16 cellular contexts compared by ENCODE assay signal in genomic region chr9:34025811-34026210, GRCh38. TPM values are rescaled to one million over a fixed set of nuclear protein-coding genes. Genes with fewer than 3 reads are reported as not detected.
A peak's percentile ranks its signal among the peaks of the same experiment; 100 is the strongest.
DNase-seq lines count a peak whose midpoint lies in the region; ATAC-seq and TF ChIP-seq lines count a peak whose summit lies in the region.
"Had no signal": no experiment of that assay in that cellular context is flagged by ENCODE, and none has a peak within 500 bp of the region (broad histone marks: within the 10 kb centered on the region; RNA-seq: fewer than 3 reads in every experiment).

No MANE protein-coding gene starts in this region.

- peaks cover 5% of the 10 kb centered on the region for H3K4me1 Mint-ChIP-seq in activated T-cell treated with anti-CD3 and anti-CD28 coated beads, Interleukin-2, amount 50 U/mL, for 72 hours (ENCODE audit: low read depth)
- H3K4me1 Mint-ChIP-seq in T-helper 17 cell, result peaks cover 7% of the 10 kb centered on the region
- H3K4me1 Mint-ChIP-seq: GM23338 had no signal

- H2AFZ ChIP-seq in MM.1S (ENCODE audit: low read length), result no peak overlapping the region
- H2AFZ ChIP-seq: GM23338 had no signal

- WGBS in sigmoid colon, 2 donors, result 84 to 85% methylated on average over 5 of the region's 5 CpGs

- H3K27me3 ChIP-seq in left ventricle myocardium inferior (ENCODE audit: low read depth) (no peaks in the 10 kb centered on the region), sigmoid colon (no peaks in the 10 kb centered on the region), MM.1S (replicated peaks; ENCODE audit: insufficient read depth, low read length) (no peaks in the 10 kb centered on the region)
- H3K27me3 ChIP-seq: BLaER1 treated with 17β-estradiol and CSF1 and Interleukin-3, amounts not matched to agents 10 nM and 100 nM; MG63 had no signal

- H3K4me3 Mint-ChIP-seq in activated T-cell treated with anti-CD3 and anti-CD28 coated beads, Interleukin-2, amount 50 U/mL, for 72 hours, result no peak overlapping the region
- H3K4me3 Mint-ChIP-seq in T-helper 17 cell, result no peak overlapping the region
- H3K4me3 Mint-ChIP-seq: GM23338 had no signal

- H3K36me3 Mint-ChIP-seq in activated T-cell treated with anti-CD3 and anti-CD28 coated beads, Interleukin-2, amount 50 U/mL, for 72 hours (ENCODE audit: insufficient read depth in 2 of 2), result peaks cover 0 to 6% of the 10 kb centered on the region in 2 donors
- H3K36me3 Mint-ChIP-seq in T-helper 17 cell (ENCODE audit: low read depth), result no peaks in the 10 kb centered on the region

- no peaks in the 10 kb centered on the region for H3K9me2 ChIP-seq in MM.1S (replicated peaks; ENCODE audit: insufficient read depth, low read length)

- peaks cover 99% of the 10 kb centered on the region for H3K79me2 ChIP-seq in MM.1S (ENCODE audit: low read length)

- H3K4me1 ChIP-seq in left ventricle myocardium inferior (peaks cover 52% of the 10 kb centered on the region), sigmoid colon (peaks cover 0 to 24% (median 14%) of the 10 kb centered on the region in 4 donors), MM.1S (ENCODE audit: low read length) (no peaks in the 10 kb centered on the region)
- H3K4me1 ChIP-seq: BLaER1 treated with 17β-estradiol and CSF1 and Interleukin-3, amounts not matched to agents 10 nM and 100 nM had no signal

- H3K27me3 Mint-ChIP-seq in activated T-cell treated with anti-CD3 and anti-CD28 coated beads, Interleukin-2, amount 50 U/mL, for 72 hours (ENCODE audit: low read depth), result no peaks in the 10 kb centered on the region
- H3K27me3 Mint-ChIP-seq in T-helper 17 cell, result no peaks in the 10 kb centered on the region

- in situ Hi-C loops in G401 (cut with HindIII; ENCODE audit: low sequenced_read_pairs), result no loop called here

- ATAC-seq in activated T-cell treated with anti-CD3 and anti-CD28 coated beads, Interleukin-2, amount 50 U/mL, for 72 hours (replicated peaks in 1 of 2), result no peak
- ATAC-seq in T-helper 17 cell, result no peak
- ATAC-seq: GM23338 had no signal

- TF ChIP-seq CTCF in left ventricle myocardium inferior (IDR thresholded peaks at IDR 0.05; ENCODE audit: borderline replicate concordance), result no peak
- no peak for TF ChIP-seq CTCF in sigmoid colon (IDR thresholded peaks at IDR 0.05)
- TF ChIP-seq CTCF in MM.1S (IDR thresholded peaks at IDR 0.05; ENCODE audit: low read length), result no peak

- H4K20me1 ChIP-seq in MM.1S (ENCODE audit: insufficient read depth, low read length), result peaks cover 39% of the 10 kb centered on the region

- H3K36me3 ChIP-seq in left ventricle myocardium inferior (no peaks in the 10 kb centered on the region), sigmoid colon (peaks cover 0 to 10% (median 0%) of the 10 kb centered on the region in 4 donors), MM.1S (replicated peaks; ENCODE audit: insufficient read depth, low read length) (no peaks in the 10 kb centered on the region; the same call in 1 of the 2 replicates)
- H3K36me3 ChIP-seq: MG63 had no signal

- intact Hi-C loops in left ventricle myocardium inferior (cut with micrococcal nuclease), result no loop called here
- intact Hi-C loops in sigmoid colon (cut with DNase I), result no loop called here

- TF ChIP-seq EP300 in sigmoid colon (IDR thresholded peaks at IDR 0.05), result no peak

- H3F3A ChIP-seq in MM.1S (ENCODE audit: insufficient read depth, low read length), result no peaks in the 10 kb centered on the region

- H3K27ac ChIP-seq in left ventricle myocardium inferior (replicated peaks), result peak overlapping the region; percentile 72
- H3K27ac ChIP-seq in sigmoid colon, result peak overlapping the region in 3 of 4 donors; percentile 29 to 70 (median 35)
- H3K27ac ChIP-seq in MM.1S (ENCODE audit: low read length), result no peak overlapping the region
- H3K27ac ChIP-seq: BLaER1 treated with 17β-estradiol and CSF1 and Interleukin-3, amounts not matched to agents 10 nM and 100 nM had no signal

- no peaks in the 10 kb centered on the region for H3K9me3 ChIP-seq in T-helper 17 cell (ENCODE audit: control insufficient read depth, low read length, poor library complexity, severe bottlenecking)
- H3K9me3 ChIP-seq in left ventricle myocardium inferior (replicated peaks), result no peaks in the 10 kb centered on the region
- no peaks in the 10 kb centered on the region for H3K9me3 ChIP-seq in sigmoid colon
- no peaks in the 10 kb centered on the region for H3K9me3 ChIP-seq in MM.1S (replicated peaks; ENCODE audit: insufficient read depth, low read length)
- H3K9me3 ChIP-seq: BLaER1 treated with 17β-estradiol and CSF1 and Interleukin-3, amounts not matched to agents 10 nM and 100 nM; MG63 had no signal

- peak overlapping the region; percentile 80 for H3K27ac Mint-ChIP-seq in activated T-cell treated with anti-CD3 and anti-CD28 coated beads, Interleukin-2, amount 50 U/mL, for 72 hours
- H3K27ac Mint-ChIP-seq in T-helper 17 cell, result peak overlapping the region; percentile 62
- H3K27ac Mint-ChIP-seq: GM23338 had no signal

- no peak overlapping the region for H3K4me2 ChIP-seq in MM.1S (ENCODE audit: low read depth, low read length)
- H3K4me2 ChIP-seq: BLaER1 treated with 17β-estradiol and CSF1 and Interleukin-3, amounts not matched to agents 10 nM and 100 nM; GM23338 had no signal

- no peak for DNase-seq in activated T-cell treated with anti-CD3 and anti-CD28 coated beads, Interleukin-2, amount 50 U/mL, for 72 hours
- DNase-seq in activated T-cell treated with anti-CD3 and anti-CD28 coated beads for 4 hours, result no peak
- no peak for DNase-seq in T-helper 17 cell
- DNase-seq in left ventricle myocardium inferior, result no peak
- no peak for DNase-seq in sigmoid colon
- DNase-seq in MM.1S, result no peak
- no peak for DNase-seq in G401 (ENCODE audit: low spot score)
- no peak for DNase-seq in midbrain (lab: John Stamatoyannopoulos, UW)
- DNase-seq: 8988T, MG63, NCI-H1105, NCI-H187, NCI-H774, SHP77 had no signal

- H3K9me3 Mint-ChIP-seq in activated T-cell treated with anti-CD3 and anti-CD28 coated beads, Interleukin-2, amount 50 U/mL, for 72 hours, result no peaks in the 10 kb centered on the region
- H3K9me3 Mint-ChIP-seq: GM23338 had no signal

- H3K4me3 ChIP-seq in left ventricle myocardium inferior (no peak overlapping the region), sigmoid colon (no peak overlapping the region), MM.1S (ENCODE audit: low read length) (no peak overlapping the region)
- H3K4me3 ChIP-seq: BLaER1 treated with 17β-estradiol and CSF1 and Interleukin-3, amounts not matched to agents 10 nM and 100 nM; GM23338; MG63 had no signal

- H3K9ac ChIP-seq in MM.1S (ENCODE audit: low read length), result no peak overlapping the region
- H3K9ac ChIP-seq: BLaER1 treated with 17β-estradiol and CSF1 and Interleukin-3, amounts not matched to agents 10 nM and 100 nM had no signal

- no peak for TF ChIP-seq POLR2A in sigmoid colon (IDR thresholded peaks at IDR 0.05)

RNA-seq across cellular contexts. Expression of gene UBAP2, which starts 22.9 kb away (rescaled TPM):
- 10 to 100 TPM; 32.1 to 34.5 TPM for total RNA-seq in activated T-cell treated with anti-CD3 and anti-CD28 coated beads, Interleukin-2, amount 50 U/mL, for 72 hours
- total RNA-seq in T-helper 17 cell (10 to 100 TPM; 33.9 to 37.3 TPM), left ventricle myocardium inferior (26.4 TPM), sigmoid colon (10 to 100 TPM; 28.8 to 50.4 (median 37.0) TPM)
- polyA plus RNA-seq in sigmoid colon, result 10 to 100 TPM in 1 of 3 donors, 1 to 10 TPM in 2; 6.6 to 19.9 (median 7.4) TPM
- total RNA-seq in G401 (2014; rRNA removed; shearing (Covaris generic)), result 15.2 and 26.0 TPM in 2 replicates
